Comparison of ENCODE assay signal across 7 cellular contexts in the genomic region with DNA sequence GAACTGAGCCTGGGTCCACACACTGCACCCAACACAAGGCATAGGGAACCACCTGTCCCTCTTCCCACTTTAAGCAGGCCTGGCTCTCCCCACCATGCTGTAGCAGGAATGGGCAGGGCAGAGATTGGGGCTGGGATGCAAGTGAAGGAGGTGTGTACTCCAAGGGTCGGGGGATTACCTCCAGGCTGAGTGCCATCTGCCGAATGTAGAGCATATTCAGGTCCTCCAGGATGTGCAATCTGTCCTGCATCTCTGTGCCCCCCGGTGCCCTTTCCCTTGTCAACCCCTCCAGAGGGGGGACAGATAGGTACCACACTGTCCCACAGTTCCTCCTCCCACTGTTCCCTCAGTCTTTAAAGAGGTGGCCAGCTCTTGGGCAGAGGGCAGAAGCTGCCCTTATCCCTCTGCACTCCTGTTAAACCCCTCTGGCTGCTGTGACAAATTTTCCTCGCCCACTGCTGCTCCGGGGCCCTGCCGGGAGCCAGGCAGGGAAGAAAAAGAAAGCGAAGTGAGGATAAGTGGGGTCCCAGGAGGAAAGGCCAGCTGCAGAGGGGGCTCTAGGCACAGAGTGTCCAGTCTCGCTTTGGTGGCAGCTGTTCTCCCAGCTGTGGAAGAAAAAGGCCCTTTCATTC. TPM values are rescaled to one million over a fixed set of nuclear protein-coding genes. Genes with fewer than 3 reads are reported as not detected.
DNase-seq lines count a peak whose midpoint lies in the region; ATAC-seq, FAIRE-seq and TF ChIP-seq lines count a peak whose summit lies in the region.

No MANE protein-coding gene starts in this region.

- no peaks in the 10 kb centered on the region for H3K27me3 ChIP-seq in bronchial epithelial cell (ENCODE audit: control insufficient read depth, insufficient read depth, low read length)
- H3K27me3 ChIP-seq in lung (ENCODE audit: control insufficient read depth, insufficient read depth): no peaks in the 10 kb centered on the region
- no peaks in the 10 kb centered on the region for H3K27me3 ChIP-seq in thyroid gland

- no peak for FAIRE-seq in bronchial epithelial cell (lab: Jason Lieb, UNC)

- TF ChIP-seq POLR2A in thyroid gland (IDR thresholded peaks at IDR 0.05): no peak

- DNase-seq in LNCaP clone FGC (ENCODE audit: low read depth): no peak
- DNase-seq in bronchial epithelial cell (ENCODE audit: low read depth): no peak
- DNase-seq in lung (ENCODE audit: low spot score): no peak
- DNase-seq in thyroid gland: no peak
- DNase-seq in DMS53 treated with DMSO at 0.1 percent for 48 hours (lab: John Stamatoyannopoulos, UW; ENCODE audit: unreplicated experiment): no peak
- no peak for DNase-seq in activated CD4-positive, alpha-beta T cell treated with anti-CD3 and anti-CD28 coated beads for 4 hours

- H3K27ac ChIP-seq in lung (ENCODE audit: low read depth in 1 of 2, low read length in 1 of 2): peak overlapping the region; percentile 66 to 82
- H3K27ac ChIP-seq in thyroid gland: peak overlapping the region; percentile 42 to 84 (median 76)

- intact Hi-C loops in thyroid gland (cut with DNase I): no loop called here

- no peak for ATAC-seq in lung (ENCODE audit: insufficient read depth, low FRiP score)
- ATAC-seq in GM18858 (IDR thresholded peaks at IDR 0.05; ENCODE audit: unreplicated experiment): no peak

- H3K4me3 ChIP-seq in LNCaP clone FGC (ENCODE audit: low read depth, low read length): peak overlapping the region; percentile 67
- peak overlapping the region; percentile 64 for H3K4me3 ChIP-seq in bronchial epithelial cell (ENCODE audit: low read depth, low read length)
- peak overlapping the region; percentile 50 for H3K4me3 ChIP-seq in lung
- H3K4me3 ChIP-seq in thyroid gland (replicated peaks in 1 of 3): peak overlapping the region in 1 of 3 donors; percentile 51

- H3K36me3 ChIP-seq in bronchial epithelial cell (ENCODE audit: control insufficient read depth, insufficient read depth, low read length) (peaks cover 2% of the 10 kb centered on the region), lung (ENCODE audit: control insufficient read depth in 2 of 2, insufficient read depth in 2 of 2, low read length in 2 of 2) (peaks cover 0 to 3% of the 10 kb centered on the region in 2 donors), thyroid gland (no peaks in the 10 kb centered on the region)

- 26 to 36% methylated on average over 8 of the region's 8 CpGs for WGBS in lung, 2 donors
- WGBS in thyroid gland, 2 donors: 28 to 30% methylated on average over 8 of the region's 8 CpGs

- TF ChIP-seq CTCF in LNCaP clone FGC (IDR thresholded peaks at IDR 0.05; ENCODE audit: control insufficient read depth, extremely low read depth, insufficient read depth) (no peak), bronchial epithelial cell (IDR thresholded peaks at IDR 0.05; ENCODE audit: insufficient read depth, low read length, severe bottlenecking) (no peak), lung (IDR thresholded peaks at IDR 0.05; ENCODE audit: control extremely low read depth, extremely low read depth) (no peak), thyroid gland (IDR thresholded peaks at IDR 0.05) (no peak)

- H3K4me1 ChIP-seq in lung (ENCODE audit: control insufficient read depth in 2 of 2, insufficient read depth in 2 of 2, low read length in 2 of 2) (peaks cover 0 to 12% of the 10 kb centered on the region in 2 donors), thyroid gland (peaks cover 10 to 18% of the 10 kb centered on the region in 2 donors)

- no peaks in the 10 kb centered on the region for H3K9me3 ChIP-seq in lung (ENCODE audit: control insufficient read depth in 2 of 2, insufficient read depth in 1 of 2, low read length in 1 of 2)
- no peaks in the 10 kb centered on the region for H3K9me3 ChIP-seq in thyroid gland

RNA-seq across cellular contexts. Expression of a gene that starts 2.2 kb away (rescaled TPM):
- 22.1 and 24.1 TPM in 2 replicates for total RNA-seq in bronchial epithelial cell
- 10 to 100 TPM; 37.5 to 46.0 TPM for total RNA-seq in lung
- 10 to 100 TPM; 21.9 to 23.7 TPM for polyA plus RNA-seq in lung
- total RNA-seq in thyroid gland: 10 to 100 TPM; 24.5 to 41.9 (median 35.6) TPM

RNA-seq across cellular contexts. Expression of a gene that starts 15.4 kb away (rescaled TPM):
- total RNA-seq in bronchial epithelial cell (13.7 and 26.6 TPM in 2 replicates), lung (10 to 100 TPM; 22.7 to 40.7 TPM), thyroid gland (10 to 100 TPM; 19.9 to 74.4 (median 46.1) TPM)
- 10 to 100 TPM; 33.1 to 72.3 TPM for polyA plus RNA-seq in lung

RNA-seq across cellular contexts. Expression of a gene that starts 18.0 kb away (rescaled TPM):
- total RNA-seq in bronchial epithelial cell: 26.9 and 31.6 TPM in 2 replicates
- total RNA-seq in lung: 10 to 100 TPM; 36.1 to 42.3 TPM
- polyA plus RNA-seq in lung: 10 to 100 TPM; 15.4 to 27.9 TPM
- 10 to 100 TPM in 3 of 4 donors, 1 to 10 TPM in 1; 6.5 to 19.3 (median 13.6) TPM for total RNA-seq in thyroid gland

RNA-seq across cellular contexts. Expression of a gene that starts 18.1 kb away (rescaled TPM):
- total RNA-seq in bronchial epithelial cell (0.26 TPM in 2 replicates), lung (10 to 100 TPM in 1 of 2 donors, 1 to 10 TPM in 1; 3.4 to 16.9 TPM), thyroid gland (1 to 10 TPM; 2.3 to 3.4 (median 3.1) TPM)
- polyA plus RNA-seq in lung: 1 to 10 TPM; 7.3 TPM

RNA-seq across cellular contexts. Expression of a gene that starts 18.7 kb away (rescaled TPM):
- 31.1 and 50.3 TPM in 2 replicates for total RNA-seq in bronchial epithelial cell
- total RNA-seq in lung: 10 to 100 TPM; 39.5 to 65.0 TPM
- 10 to 100 TPM; 55.9 to 56.7 TPM for polyA plus RNA-seq in lung
- total RNA-seq in thyroid gland: 100 to 1,000 TPM in 2 of 4 donors, 10 to 100 TPM in 2; 60.7 to 119 (median 102) TPM
